20 cellular contexts compared by ENCODE assay signal in genomic region chr1:14724697-14725096, GRCh38.
"Had no signal": no experiment of that assay in that cellular context is flagged by ENCODE, and none has a peak within 500 bp of the region (broad histone marks: within the 10 kb centered on the region; RNA-seq: fewer than 3 reads in every experiment).

No MANE protein-coding gene starts in this region.

- H3K4me1 ChIP-seq: left lung, prostate gland, tibial nerve had no signal

- H3K4me3 ChIP-seq: coronary artery, left lung, prostate gland, skin epidermis, tibial nerve had no signal

- H3K27me3 ChIP-seq: brain microvascular endothelial cell, tibial nerve had no signal

- H3K27ac ChIP-seq: brain microvascular endothelial cell, coronary artery, left lung, prostate gland, skin epidermis, tibial nerve had no signal

- H3K9me3 ChIP-seq: left lung, prostate gland, tibial nerve had no signal

- DNase-seq: activated CD4-positive, alpha-beta memory T cell treated with anti-CD3 and anti-CD28 coated beads, Interleukin-2, amount 10 ng/mL, durations not matched to agents 7 days and 5 days; activated CD4-positive, alpha-beta T cell treated with anti-CD3 and anti-CD28 coated beads for 48 hours; activated CD4-positive, CD25-positive, alpha-beta regulatory T cell; activated CD8-positive, alpha-beta memory T cell treated with anti-CD3 and anti-CD28 coated beads, Interleukin-2, amount 10 ng/mL, durations not matched to agents 7 days and 5 days; amygdala; brain microvascular endothelial cell; erythroblast; foreskin melanocyte; glutamatergic neuron; hypothalamus; islet precursor cell; left lung; mammary epithelial cell; right cardiac atrium; stimulated activated naive CD8-positive, alpha-beta T cell treated with anti-CD3 and anti-CD28 coated beads, Interleukin-15, Interleukin-2, amounts not matched to agents 100 U/mL and 50 U/mL, for 24 hours; substantia nigra had no signal

- H3K36me3 ChIP-seq: brain microvascular endothelial cell, left lung, prostate gland, tibial nerve had no signal

- ATAC-seq: activated CD8-positive, alpha-beta memory T cell treated with anti-CD3 and anti-CD28 coated beads, Interleukin-2, amount 10 ng/mL, durations not matched to agents 7 days and 5 days; left lung; right cardiac atrium; stimulated activated naive CD8-positive, alpha-beta T cell treated with anti-CD3 and anti-CD28 coated beads, Interleukin-15, Interleukin-2, amounts not matched to agents 100 U/mL and 50 U/mL, for 24 hours had no signal
